Comparison of ENCODE assay signal across 1 cellular context in genomic region chr5:132207783-132208182, GRCh38.
A peak's percentile ranks its signal among the peaks of the same experiment; 100 is the strongest.
TF ChIP-seq lines count a peak whose summit lies in the region.

No MANE protein-coding gene starts in this region.

TF ChIP-seq in H1, 55 proteins besides CTCF, POLR2A, EP300 and RAD21:
- no peak for TF ChIP-seq E2F6 (IDR thresholded peaks at IDR 0.05)
- TF ChIP-seq MAX (IDR thresholded peaks at IDR 0.05): 0 out of 2 replicates have a peak, but pooled peaks have one; percentile 28
